Comparison of ENCODE assay signal across 8 cellular contexts in genomic region chr19:49362048-49362925, GRCh38. TPM values are rescaled to one million over a fixed set of nuclear protein-coding genes. Genes with fewer than 3 reads are reported as not detected.
DNase-seq lines count a peak whose midpoint lies in the region; ATAC-seq and TF ChIP-seq lines count a peak whose summit lies in the region.

TEAD2 (minus strand) TSS chr19:49362416; CDS start chr19:49360075, 2,341 bp downstream.

- no peak for TF ChIP-seq POLR2A in suprapubic skin (IDR thresholded peaks at IDR 0.05)

- H3K4me3 ChIP-seq in liver (ENCODE audit: low read depth in 1 of 3, low read length in 3 of 3) (peak within 1 kb of the TSS; percentile 56 to 74 (median 66)), suprapubic skin (peak within 1 kb of the TSS; percentile 79)

- no peaks in the 10 kb centered on the region for H3K27me3 ChIP-seq in liver (ENCODE audit: control insufficient read depth in 4 of 4, insufficient read depth in 4 of 4, low read length in 3 of 4)
- no peaks in the 10 kb centered on the region for H3K27me3 ChIP-seq in suprapubic skin

- TF ChIP-seq CTCF in liver (IDR thresholded peaks at IDR 0.05; ENCODE audit: low read depth, low read length, missing input control) (no peak), suprapubic skin (IDR thresholded peaks at IDR 0.05) (no peak)

- TF ChIP-seq EP300 in suprapubic skin (IDR thresholded peaks at IDR 0.05): no peak

- TF ChIP-seq RAD21 in liver (IDR thresholded peaks at IDR 0.05): no peak

- H3K4me1 ChIP-seq in liver (ENCODE audit: control insufficient read depth in 4 of 4, insufficient read depth in 4 of 4, low read length in 3 of 4) (peaks cover 5 to 20% (median 9%) of the 10 kb centered on the region in 4 donors), suprapubic skin (peaks cover 39% of the 10 kb centered on the region)

- H3K36me3 ChIP-seq in liver (ENCODE audit: control insufficient read depth in 4 of 4, insufficient read depth in 3 of 4, low read depth in 1 of 4, low read length in 3 of 4): no peaks in the 10 kb centered on the region
- H3K36me3 ChIP-seq in suprapubic skin: peaks cover 17% of the 10 kb centered on the region

- DNase-seq in ELF-1 (ENCODE audit: low read depth, low spot score) (peak; percentile 70), OCI-M1 (lab: John Stamatoyannopoulos, UW) (peak; percentile 55), dermis blood vessel endothelial cell (peak; percentile 77), suprapubic skin (ENCODE audit: low spot score in 2 of 2) (peak; percentile 88), KG1 (lab: John Stamatoyannopoulos, UW) (no peak), NCI-H2107 treated with DMSO at 0.1 percent for 48 hours (lab: John Stamatoyannopoulos, UW; ENCODE audit: unreplicated experiment) (no peak)

- WGBS in liver: 1% methylated on average over 52 of the region's 52 CpGs
- 1% methylated on average over 52 of the region's 52 CpGs for WGBS in suprapubic skin

- peak within 1 kb of the TSS; percentile 45 to 69 for H3K9ac ChIP-seq in liver (ENCODE audit: low read depth in 1 of 2, low read length in 2 of 2)

- H3K27ac ChIP-seq in liver (ENCODE audit: low read depth in 1 of 2, low read length in 2 of 2): peak within 1 kb of the TSS; percentile 78 to 88
- peak within 1 kb of the TSS; percentile 93 for H3K27ac ChIP-seq in suprapubic skin

- no peaks in the 10 kb centered on the region for H3K9me3 ChIP-seq in liver (ENCODE audit: control insufficient read depth in 4 of 4, low read length in 3 of 4)
- H3K9me3 ChIP-seq in suprapubic skin: no peaks in the 10 kb centered on the region

- no peak for ATAC-seq in GM21619 (IDR thresholded peaks at IDR 0.05; ENCODE audit: unreplicated experiment)

TF ChIP-seq in liver, 16 proteins besides CTCF, POLR2A, EP300 and RAD21:
- TF ChIP-seq JUND (IDR thresholded peaks at IDR 0.05) (no peak), FOXA1 (IDR thresholded peaks at IDR 0.05) (no peak), HNF4G (IDR thresholded peaks at IDR 0.05) (no peak), GABPA (IDR thresholded peaks at IDR 0.05 in 1 of 2, conservative IDR thresholded peaks at IDR 0.05 in 1 of 2) (no peak), ZBTB33 (IDR thresholded peaks at IDR 0.05) (no peak)

RNA-seq across cellular contexts. Expression of gene TEAD2, which starts in this region (rescaled TPM):
- total RNA-seq in dermis blood vessel endothelial cell (74.7 and 101 TPM in 2 replicates), liver (1 to 10 TPM; 3.3 to 8.1 TPM), suprapubic skin (10 to 100 TPM; 10.6 to 15.4 (median 13.2) TPM)
- 1 to 10 TPM; 3.6 to 5.2 TPM for polyA plus RNA-seq in liver

Comparison
In these comparisons a context has a peak if more than half of its experiments do, and no peak if none do; other contexts are left out.
1. DNase-seq: peak in ELF-1 (single experiment), OCI-M1 (single experiment), dermis blood vessel endothelial cell (single experiment) and suprapubic skin (2 of 2); none in KG1 (single experiment) and NCI-H2107 treated with DMSO at 0.1 percent for 48 hours (single experiment).